Comparison of ENCODE assay signal across 1 cellular context in the genomic region with DNA sequence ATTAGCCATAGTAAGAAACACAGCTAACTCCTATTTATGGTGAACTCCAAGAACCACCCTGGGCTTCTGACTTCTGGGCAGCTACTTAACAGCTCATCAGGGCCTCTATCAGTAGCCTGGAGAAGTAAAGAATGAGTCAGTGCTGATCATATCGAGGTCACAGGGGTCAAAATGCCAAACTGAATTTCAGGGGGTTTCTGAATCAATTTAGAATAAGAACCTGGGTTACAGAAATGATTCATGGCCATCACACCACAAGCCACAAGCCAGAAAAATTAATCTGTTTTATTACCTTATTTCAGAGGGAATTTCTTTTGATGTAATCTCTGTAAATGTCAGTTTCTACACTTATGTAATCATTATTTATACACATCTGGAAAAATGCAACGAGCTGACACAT.
TF ChIP-seq lines count a peak whose summit lies in the region.

No MANE protein-coding gene starts in this region.

TF ChIP-seq in GM12878, 131 proteins besides CTCF, POLR2A, EP300 and RAD21 (continued from another document and continues in another):
- no peak for TF ChIP-seq YY1 (IDR thresholded peaks at IDR 0.05; ENCODE audit: low read depth, low read length)
- TF ChIP-seq, protein P1, sequence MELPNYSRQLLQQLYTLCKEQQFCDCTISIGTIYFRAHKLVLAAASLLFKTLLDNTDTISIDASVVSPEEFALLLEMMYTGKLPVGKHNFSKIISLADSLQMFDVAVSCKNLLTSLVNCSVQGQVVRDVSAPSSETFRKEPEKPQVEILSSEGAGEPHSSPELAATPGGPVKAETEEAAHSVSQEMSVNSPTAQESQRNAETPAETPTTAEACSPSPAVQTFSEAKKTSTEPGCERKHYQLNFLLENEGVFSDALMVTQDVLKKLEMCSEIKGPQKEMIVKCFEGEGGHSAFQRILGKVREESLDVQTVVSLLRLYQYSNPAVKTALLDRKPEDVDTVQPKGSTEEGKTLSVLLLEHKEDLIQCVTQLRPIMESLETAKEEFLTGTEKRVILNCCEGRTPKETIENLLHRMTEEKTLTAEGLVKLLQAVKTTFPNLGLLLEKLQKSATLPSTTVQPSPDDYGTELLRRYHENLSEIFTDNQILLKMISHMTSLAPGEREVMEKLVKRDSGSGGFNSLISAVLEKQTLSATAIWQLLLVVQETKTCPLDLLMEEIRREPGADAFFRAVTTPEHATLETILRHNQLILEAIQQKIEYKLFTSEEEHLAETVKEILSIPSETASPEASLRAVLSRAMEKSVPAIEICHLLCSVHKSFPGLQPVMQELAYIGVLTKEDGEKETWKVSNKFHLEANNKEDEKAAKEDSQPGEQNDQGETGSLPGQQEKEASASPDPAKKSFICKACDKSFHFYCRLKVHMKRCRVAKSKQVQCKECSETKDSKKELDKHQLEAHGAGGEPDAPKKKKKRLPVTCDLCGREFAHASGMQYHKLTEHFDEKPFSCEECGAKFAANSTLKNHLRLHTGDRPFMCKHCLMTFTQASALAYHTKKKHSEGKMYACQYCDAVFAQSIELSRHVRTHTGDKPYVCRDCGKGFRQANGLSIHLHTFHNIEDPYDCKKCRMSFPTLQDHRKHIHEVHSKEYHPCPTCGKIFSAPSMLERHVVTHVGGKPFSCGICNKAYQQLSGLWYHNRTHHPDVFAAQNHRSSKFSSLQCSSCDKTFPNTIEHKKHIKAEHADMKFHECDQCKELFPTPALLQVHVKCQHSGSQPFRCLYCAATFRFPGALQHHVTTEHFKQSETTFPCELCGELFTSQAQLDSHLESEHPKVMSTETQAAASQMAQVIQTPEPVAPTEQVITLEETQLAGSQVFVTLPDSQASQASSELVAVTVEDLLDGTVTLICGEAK (IDR thresholded peaks at IDR 0.05; ENCODE audit: borderline replicate concordance): no peak
- TF ChIP-seq, protein P2, sequence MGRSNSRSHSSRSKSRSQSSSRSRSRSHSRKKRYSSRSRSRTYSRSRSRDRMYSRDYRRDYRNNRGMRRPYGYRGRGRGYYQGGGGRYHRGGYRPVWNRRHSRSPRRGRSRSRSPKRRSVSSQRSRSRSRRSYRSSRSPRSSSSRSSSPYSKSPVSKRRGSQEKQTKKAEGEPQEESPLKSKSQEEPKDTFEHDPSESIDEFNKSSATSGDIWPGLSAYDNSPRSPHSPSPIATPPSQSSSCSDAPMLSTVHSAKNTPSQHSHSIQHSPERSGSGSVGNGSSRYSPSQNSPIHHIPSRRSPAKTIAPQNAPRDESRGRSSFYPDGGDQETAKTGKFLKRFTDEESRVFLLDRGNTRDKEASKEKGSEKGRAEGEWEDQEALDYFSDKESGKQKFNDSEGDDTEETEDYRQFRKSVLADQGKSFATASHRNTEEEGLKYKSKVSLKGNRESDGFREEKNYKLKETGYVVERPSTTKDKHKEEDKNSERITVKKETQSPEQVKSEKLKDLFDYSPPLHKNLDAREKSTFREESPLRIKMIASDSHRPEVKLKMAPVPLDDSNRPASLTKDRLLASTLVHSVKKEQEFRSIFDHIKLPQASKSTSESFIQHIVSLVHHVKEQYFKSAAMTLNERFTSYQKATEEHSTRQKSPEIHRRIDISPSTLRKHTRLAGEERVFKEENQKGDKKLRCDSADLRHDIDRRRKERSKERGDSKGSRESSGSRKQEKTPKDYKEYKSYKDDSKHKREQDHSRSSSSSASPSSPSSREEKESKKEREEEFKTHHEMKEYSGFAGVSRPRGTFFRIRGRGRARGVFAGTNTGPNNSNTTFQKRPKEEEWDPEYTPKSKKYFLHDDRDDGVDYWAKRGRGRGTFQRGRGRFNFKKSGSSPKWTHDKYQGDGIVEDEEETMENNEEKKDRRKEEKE (IDR thresholded peaks at IDR 0.05): no peak
- TF ChIP-seq, protein P3, sequence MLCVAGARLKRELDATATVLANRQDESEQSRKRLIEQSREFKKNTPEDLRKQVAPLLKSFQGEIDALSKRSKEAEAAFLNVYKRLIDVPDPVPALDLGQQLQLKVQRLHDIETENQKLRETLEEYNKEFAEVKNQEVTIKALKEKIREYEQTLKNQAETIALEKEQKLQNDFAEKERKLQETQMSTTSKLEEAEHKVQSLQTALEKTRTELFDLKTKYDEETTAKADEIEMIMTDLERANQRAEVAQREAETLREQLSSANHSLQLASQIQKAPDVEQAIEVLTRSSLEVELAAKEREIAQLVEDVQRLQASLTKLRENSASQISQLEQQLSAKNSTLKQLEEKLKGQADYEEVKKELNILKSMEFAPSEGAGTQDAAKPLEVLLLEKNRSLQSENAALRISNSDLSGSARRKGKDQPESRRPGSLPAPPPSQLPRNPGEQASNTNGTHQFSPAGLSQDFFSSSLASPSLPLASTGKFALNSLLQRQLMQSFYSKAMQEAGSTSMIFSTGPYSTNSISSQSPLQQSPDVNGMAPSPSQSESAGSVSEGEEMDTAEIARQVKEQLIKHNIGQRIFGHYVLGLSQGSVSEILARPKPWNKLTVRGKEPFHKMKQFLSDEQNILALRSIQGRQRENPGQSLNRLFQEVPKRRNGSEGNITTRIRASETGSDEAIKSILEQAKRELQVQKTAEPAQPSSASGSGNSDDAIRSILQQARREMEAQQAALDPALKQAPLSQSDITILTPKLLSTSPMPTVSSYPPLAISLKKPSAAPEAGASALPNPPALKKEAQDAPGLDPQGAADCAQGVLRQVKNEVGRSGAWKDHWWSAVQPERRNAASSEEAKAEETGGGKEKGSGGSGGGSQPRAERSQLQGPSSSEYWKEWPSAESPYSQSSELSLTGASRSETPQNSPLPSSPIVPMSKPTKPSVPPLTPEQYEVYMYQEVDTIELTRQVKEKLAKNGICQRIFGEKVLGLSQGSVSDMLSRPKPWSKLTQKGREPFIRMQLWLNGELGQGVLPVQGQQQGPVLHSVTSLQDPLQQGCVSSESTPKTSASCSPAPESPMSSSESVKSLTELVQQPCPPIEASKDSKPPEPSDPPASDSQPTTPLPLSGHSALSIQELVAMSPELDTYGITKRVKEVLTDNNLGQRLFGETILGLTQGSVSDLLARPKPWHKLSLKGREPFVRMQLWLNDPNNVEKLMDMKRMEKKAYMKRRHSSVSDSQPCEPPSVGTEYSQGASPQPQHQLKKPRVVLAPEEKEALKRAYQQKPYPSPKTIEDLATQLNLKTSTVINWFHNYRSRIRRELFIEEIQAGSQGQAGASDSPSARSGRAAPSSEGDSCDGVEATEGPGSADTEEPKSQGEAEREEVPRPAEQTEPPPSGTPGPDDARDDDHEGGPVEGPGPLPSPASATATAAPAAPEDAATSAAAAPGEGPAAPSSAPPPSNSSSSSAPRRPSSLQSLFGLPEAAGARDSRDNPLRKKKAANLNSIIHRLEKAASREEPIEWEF (IDR thresholded peaks at IDR 0.05; ENCODE audit: insufficient replicate concordance, low read depth, low read length): peak; percentile 72
- TF ChIP-seq, protein P4, sequence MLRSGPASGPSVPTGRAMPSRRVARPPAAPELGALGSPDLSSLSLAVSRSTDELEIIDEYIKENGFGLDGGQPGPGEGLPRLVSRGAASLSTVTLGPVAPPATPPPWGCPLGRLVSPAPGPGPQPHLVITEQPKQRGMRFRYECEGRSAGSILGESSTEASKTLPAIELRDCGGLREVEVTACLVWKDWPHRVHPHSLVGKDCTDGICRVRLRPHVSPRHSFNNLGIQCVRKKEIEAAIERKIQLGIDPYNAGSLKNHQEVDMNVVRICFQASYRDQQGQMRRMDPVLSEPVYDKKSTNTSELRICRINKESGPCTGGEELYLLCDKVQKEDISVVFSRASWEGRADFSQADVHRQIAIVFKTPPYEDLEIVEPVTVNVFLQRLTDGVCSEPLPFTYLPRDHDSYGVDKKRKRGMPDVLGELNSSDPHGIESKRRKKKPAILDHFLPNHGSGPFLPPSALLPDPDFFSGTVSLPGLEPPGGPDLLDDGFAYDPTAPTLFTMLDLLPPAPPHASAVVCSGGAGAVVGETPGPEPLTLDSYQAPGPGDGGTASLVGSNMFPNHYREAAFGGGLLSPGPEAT (IDR thresholded peaks at IDR 0.05; ENCODE audit: low read depth): peak; percentile 95
- TF ChIP-seq STAT1 (conservative IDR thresholded peaks at IDR 0.05): no peak
- no peak for TF ChIP-seq SRF (IDR thresholded peaks at IDR 0.05; ENCODE audit: low read depth in 2 of 2, low read length in 2 of 2)
- peak; percentile 78 for TF ChIP-seq MEF2B (IDR thresholded peaks at IDR 0.05; ENCODE audit: partially characterized antibody, poor library complexity, severe bottlenecking)
- TF ChIP-seq CEBPB (IDR thresholded peaks at IDR 0.05; ENCODE audit: borderline replicate concordance in 1 of 2, low read depth in 2 of 2, low read length in 2 of 2): peak in 1 of 2 experiments; percentile 79; a peak in 1 of 4 replicates
- no peak for TF ChIP-seq SMC3 (IDR thresholded peaks at IDR 0.05; ENCODE audit: borderline replicate concordance, low read length)
- TF ChIP-seq ASH2L (IDR thresholded peaks at IDR 0.05; ENCODE audit: borderline replicate concordance, low read depth): no peak
- peak; percentile 40; the same call in 1 of the 2 replicates for TF ChIP-seq CHD2 (IDR thresholded peaks at IDR 0.05; ENCODE audit: borderline replicate concordance, low read depth, low read length)
- TF ChIP-seq, protein P5, sequence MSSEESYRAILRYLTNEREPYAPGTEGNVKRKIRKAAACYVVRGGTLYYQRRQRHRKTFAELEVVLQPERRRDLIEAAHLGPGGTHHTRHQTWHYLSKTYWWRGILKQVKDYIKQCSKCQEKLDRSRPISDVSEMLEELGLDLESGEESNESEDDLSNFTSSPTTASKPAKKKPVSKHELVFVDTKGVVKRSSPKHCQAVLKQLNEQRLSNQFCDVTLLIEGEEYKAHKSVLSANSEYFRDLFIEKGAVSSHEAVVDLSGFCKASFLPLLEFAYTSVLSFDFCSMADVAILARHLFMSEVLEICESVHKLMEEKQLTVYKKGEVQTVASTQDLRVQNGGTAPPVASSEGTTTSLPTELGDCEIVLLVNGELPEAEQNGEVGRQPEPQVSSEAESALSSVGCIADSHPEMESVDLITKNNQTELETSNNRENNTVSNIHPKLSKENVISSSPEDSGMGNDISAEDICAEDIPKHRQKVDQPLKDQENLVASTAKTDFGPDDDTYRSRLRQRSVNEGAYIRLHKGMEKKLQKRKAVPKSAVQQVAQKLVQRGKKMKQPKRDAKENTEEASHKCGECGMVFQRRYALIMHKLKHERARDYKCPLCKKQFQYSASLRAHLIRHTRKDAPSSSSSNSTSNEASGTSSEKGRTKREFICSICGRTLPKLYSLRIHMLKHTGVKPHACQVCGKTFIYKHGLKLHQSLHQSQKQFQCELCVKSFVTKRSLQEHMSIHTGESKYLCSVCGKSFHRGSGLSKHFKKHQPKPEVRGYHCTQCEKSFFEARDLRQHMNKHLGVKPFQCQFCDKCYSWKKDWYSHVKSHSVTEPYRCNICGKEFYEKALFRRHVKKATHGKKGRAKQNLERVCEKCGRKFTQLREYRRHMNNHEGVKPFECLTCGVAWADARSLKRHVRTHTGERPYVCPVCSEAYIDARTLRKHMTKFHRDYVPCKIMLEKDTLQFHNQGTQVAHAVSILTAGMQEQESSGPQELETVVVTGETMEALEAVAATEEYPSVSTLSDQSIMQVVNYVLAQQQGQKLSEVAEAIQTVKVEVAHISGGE (CRISPR knock-in tag; IDR thresholded peaks at IDR 0.05): no peak
- no peak for TF ChIP-seq RCOR1 (conservative IDR thresholded peaks at IDR 0.05; ENCODE audit: low read depth, low read length)
- no peak for TF ChIP-seq BRCA1 (IDR thresholded peaks at IDR 0.05; ENCODE audit: low read depth, low read length)
- no peak for TF ChIP-seq SMAD5 (IDR thresholded peaks at IDR 0.05; ENCODE audit: low read depth)
- TF ChIP-seq SUPT20H (IDR thresholded peaks at IDR 0.05; ENCODE audit: borderline replicate concordance, control insufficient read depth, low read depth, low read length): no peak
- TF ChIP-seq, protein P6, sequence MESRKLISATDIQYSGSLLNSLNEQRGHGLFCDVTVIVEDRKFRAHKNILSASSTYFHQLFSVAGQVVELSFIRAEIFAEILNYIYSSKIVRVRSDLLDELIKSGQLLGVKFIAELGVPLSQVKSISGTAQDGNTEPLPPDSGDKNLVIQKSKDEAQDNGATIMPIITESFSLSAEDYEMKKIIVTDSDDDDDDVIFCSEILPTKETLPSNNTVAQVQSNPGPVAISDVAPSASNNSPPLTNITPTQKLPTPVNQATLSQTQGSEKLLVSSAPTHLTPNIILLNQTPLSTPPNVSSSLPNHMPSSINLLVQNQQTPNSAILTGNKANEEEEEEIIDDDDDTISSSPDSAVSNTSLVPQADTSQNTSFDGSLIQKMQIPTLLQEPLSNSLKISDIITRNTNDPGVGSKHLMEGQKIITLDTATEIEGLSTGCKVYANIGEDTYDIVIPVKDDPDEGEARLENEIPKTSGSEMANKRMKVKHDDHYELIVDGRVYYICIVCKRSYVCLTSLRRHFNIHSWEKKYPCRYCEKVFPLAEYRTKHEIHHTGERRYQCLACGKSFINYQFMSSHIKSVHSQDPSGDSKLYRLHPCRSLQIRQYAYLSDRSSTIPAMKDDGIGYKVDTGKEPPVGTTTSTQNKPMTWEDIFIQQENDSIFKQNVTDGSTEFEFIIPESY (IDR thresholded peaks at IDR 0.05): no peak
- TF ChIP-seq, protein P7, sequence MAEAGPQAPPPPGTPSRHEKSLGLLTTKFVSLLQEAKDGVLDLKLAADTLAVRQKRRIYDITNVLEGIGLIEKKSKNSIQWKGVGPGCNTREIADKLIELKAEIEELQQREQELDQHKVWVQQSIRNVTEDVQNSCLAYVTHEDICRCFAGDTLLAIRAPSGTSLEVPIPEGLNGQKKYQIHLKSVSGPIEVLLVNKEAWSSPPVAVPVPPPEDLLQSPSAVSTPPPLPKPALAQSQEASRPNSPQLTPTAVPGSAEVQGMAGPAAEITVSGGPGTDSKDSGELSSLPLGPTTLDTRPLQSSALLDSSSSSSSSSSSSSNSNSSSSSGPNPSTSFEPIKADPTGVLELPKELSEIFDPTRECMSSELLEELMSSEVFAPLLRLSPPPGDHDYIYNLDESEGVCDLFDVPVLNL (IDR thresholded peaks at IDR 0.05; ENCODE audit: low read depth, low read length): no peak
- TF ChIP-seq, protein P8, sequence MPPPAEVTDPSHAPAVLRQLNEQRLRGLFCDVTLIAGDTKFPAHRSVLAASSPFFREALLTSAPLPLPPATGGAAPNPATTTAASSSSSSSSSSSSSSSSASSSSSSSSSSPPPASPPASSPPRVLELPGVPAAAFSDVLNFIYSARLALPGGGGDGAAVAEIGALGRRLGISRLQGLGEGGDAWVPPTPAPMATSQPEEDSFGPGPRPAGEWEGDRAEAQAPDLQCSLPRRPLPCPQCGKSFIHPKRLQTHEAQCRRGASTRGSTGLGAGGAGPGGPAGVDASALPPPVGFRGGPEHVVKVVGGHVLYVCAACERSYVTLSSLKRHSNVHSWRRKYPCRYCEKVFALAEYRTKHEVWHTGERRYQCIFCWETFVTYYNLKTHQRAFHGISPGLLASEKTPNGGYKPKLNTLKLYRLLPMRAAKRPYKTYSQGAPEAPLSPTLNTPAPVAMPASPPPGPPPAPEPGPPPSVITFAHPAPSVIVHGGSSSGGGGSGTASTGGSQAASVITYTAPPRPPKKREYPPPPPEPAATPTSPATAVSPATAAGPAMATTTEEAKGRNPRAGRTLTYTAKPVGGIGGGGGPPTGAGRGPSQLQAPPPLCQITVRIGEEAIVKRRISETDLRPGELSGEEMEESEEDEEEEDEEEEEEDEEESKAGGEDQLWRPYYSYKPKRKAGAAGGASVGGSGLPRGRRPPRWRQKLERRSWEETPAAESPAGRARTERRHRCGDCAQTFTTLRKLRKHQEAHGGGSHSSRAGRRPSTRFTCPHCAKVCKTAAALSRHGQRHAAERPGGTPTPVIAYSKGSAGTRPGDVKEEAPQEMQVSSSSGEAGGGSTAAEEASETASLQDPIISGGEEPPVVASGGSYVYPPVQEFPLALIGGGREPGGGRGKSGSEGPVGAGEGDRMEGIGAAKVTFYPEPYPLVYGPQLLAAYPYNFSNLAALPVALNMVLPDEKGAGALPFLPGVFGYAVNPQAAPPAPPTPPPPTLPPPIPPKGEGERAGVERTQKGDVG (CRISPR knock-in tag; IDR thresholded peaks at IDR 0.05): no peak
- peak; percentile 79; the same call in 1 of the 2 replicates for TF ChIP-seq CBFB (IDR thresholded peaks at IDR 0.05; ENCODE audit: low read depth)
- peak in 1 of 2 experiments; percentile 69; a peak in 1 of 4 replicates for TF ChIP-seq ETV6 (conservative IDR thresholded peaks at IDR 0.05 in 1 of 2, IDR thresholded peaks at IDR 0.05 in 1 of 2; ENCODE audit: borderline replicate concordance in 1 of 2, low read depth in 1 of 2)
- no peak for TF ChIP-seq CBX5 (IDR thresholded peaks at IDR 0.05; ENCODE audit: low read depth)
- TF ChIP-seq TAF1 (IDR thresholded peaks at IDR 0.05; ENCODE audit: borderline replicate concordance, low read depth, low read length): no peak
- no peak for TF ChIP-seq HDAC6 (IDR thresholded peaks at IDR 0.05; ENCODE audit: unreplicated experiment)
